ENCODE assay signal across 7 cellular contexts in the genomic region with DNA sequence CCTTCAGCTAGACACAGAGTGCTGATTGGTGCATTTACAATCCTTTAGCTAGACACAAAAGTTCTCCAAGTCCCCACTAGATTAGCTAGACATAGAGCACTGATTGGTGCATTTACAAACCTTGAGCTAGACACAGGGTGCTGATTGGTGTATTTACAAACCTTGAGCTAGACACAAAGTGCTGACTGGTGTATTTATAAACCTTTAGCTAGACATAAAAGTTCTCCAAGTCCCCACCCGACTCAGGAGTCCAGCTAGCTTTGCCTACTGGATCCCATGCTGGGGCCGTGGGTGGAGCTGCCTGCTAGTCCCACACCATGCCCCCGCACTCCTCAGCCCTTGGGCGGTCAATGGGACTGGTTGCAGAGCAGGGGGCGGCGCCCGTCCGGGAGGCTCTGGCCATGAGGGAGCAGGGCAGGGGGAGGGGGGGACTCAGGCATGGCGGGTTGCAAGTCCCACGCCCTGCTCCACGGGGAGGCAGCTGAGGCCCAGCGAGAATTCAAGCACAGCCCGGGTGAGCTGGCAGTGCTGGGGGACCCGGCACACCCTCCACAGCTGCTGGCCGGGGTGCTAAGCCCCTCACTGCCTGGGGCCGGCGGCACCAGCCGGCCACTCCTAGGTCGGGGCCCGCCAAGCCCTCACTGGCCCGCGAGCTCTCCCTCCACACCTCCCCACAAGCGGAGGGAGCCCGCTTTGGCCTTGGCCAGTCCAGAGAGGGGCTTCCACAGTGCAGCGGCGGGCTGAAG. TPM values are rescaled to one million over a fixed set of nuclear protein-coding genes. Genes with fewer than 3 reads are reported as not detected.
DNase-seq lines count a peak whose midpoint lies in the region; ATAC-seq and TF ChIP-seq lines count a peak whose summit lies in the region.
"Not testable (repeated sequence)": the region's sequence is repeated elsewhere in the genome, so short reads cannot be mapped to it uniquely, and the experiment has no call there.

No MANE protein-coding gene starts in this region.

- peaks cover 29% of the 10 kb centered on the region for H3F3A ChIP-seq in PC-9 (ENCODE audit: insufficient read depth, low read depth)

- not testable (repeated sequence) for H3K4me3 ChIP-seq in PC-9
- H3K4me3 ChIP-seq in neuronal stem cell (ENCODE audit: low read length in 2 of 2) = peak overlapping the region in 1 of 2 donors; percentile 47

- not testable (repeated sequence) for H4K8ac ChIP-seq in neuronal stem cell (ENCODE audit: low read depth, low read length)

- ATAC-seq in CD4-positive, alpha-beta T cell (ENCODE audit: poor library complexity); activated CD8-positive, alpha-beta T cell treated with anti-CD3 and anti-CD28 coated beads, Interleukin-2, amount 10 ng/mL, durations not matched to agents 7 days and 5 days: not testable (repeated sequence)
- ATAC-seq in esophagus mucosa = peak; percentile 27
- peak; percentile 40 for ATAC-seq in stimulated activated naive CD8-positive, alpha-beta T cell treated with anti-CD3 and anti-CD28 coated beads, Interleukin-15, amount 100 ng/mL, for 72 hours

- peaks cover 33% of the 10 kb centered on the region for H3K4me1 ChIP-seq in PC-9 (replicated peaks; ENCODE audit: insufficient read depth)
- not testable (repeated sequence) for H3K4me1 ChIP-seq in neuronal stem cell (ENCODE audit: control insufficient read depth in 2 of 2, insufficient read depth in 1 of 2, low read depth in 1 of 2, low read length in 2 of 2)

- BruUV-seq in PC-9 (replicated peaks; lab: Mats Ljungman, UMichigan) = not testable (repeated sequence)

- peak overlapping the region; percentile 36 for H3K27ac Mint-ChIP-seq in CD4-positive, alpha-beta T cell
- H3K27ac Mint-ChIP-seq in activated CD8-positive, alpha-beta T cell treated with anti-CD3 and anti-CD28 coated beads, Interleukin-2, amount 10 ng/mL, durations not matched to agents 7 days and 5 days = peak overlapping the region; percentile 32
- peak overlapping the region; percentile 77 for H3K27ac Mint-ChIP-seq in activated naive CD8-positive, alpha-beta T cell
- not testable (repeated sequence) for H3K27ac Mint-ChIP-seq in stimulated activated naive CD8-positive, alpha-beta T cell treated with anti-CD3 and anti-CD28 coated beads, Interleukin-15, amount 100 ng/mL, for 72 hours

- H3K4me2 ChIP-seq in PC-9; neuronal stem cell (ENCODE audit: insufficient read depth, low read length, poor library complexity, severe bottlenecking): not testable (repeated sequence)

- POLR2A ChIA-PET in CD4-positive, alpha-beta T cell (lab: Charles Lee) = interaction anchor here (2.3 to 4.0 kb wide), 2 partner anchors 11 to 16 kb away, joined by 10 to 21 read pairs; a partner anchor contains a TSS
- POLR2A ChIA-PET in PC-9 (lab: Charles Lee; ENCODE audit: unreplicated experiment) = interaction anchor here (0.7 to 1.6 kb wide), 3 partner anchors 16 to 304 kb away, joined by 6 to 7 read pairs (median 7); a partner anchor contains a TSS
- POLR2A ChIA-PET in activated CD8-positive, alpha-beta T cell treated with anti-CD3 and anti-CD28 coated beads, Interleukin-2, amount 10 ng/mL, durations not matched to agents 7 days and 5 days (lab: Charles Lee) = interaction anchor here (0.8 to 1.1 kb wide), 2 partner anchors 16 to 17 kb away, joined by 3 read pairs; a partner anchor contains a TSS

- H2BK15ac ChIP-seq in neuronal stem cell (ENCODE audit: low read length) = not testable (repeated sequence)

- peaks cover 56% of the 10 kb centered on the region for H3K36me3 Mint-ChIP-seq in CD4-positive, alpha-beta T cell (ENCODE audit: low read depth)
- peaks cover 52% of the 10 kb centered on the region for H3K36me3 Mint-ChIP-seq in activated CD8-positive, alpha-beta T cell treated with anti-CD3 and anti-CD28 coated beads, Interleukin-2, amount 10 ng/mL, durations not matched to agents 7 days and 5 days (ENCODE audit: low read depth)
- peaks cover 13% of the 10 kb centered on the region for H3K36me3 Mint-ChIP-seq in activated naive CD8-positive, alpha-beta T cell

- not testable (repeated sequence) for H3K18ac ChIP-seq in neuronal stem cell (ENCODE audit: low read length)

- DNase-seq in CD4-positive, alpha-beta T cell; PC-9; activated CD8-positive, alpha-beta T cell treated with anti-CD3 and anti-CD28 coated beads, Interleukin-2, amount 10 ng/mL, durations not matched to agents 7 days and 5 days; neuronal stem cell (ENCODE audit: low spot score); stimulated activated naive CD8-positive, alpha-beta T cell treated with anti-CD3 and anti-CD28 coated beads, Interleukin-15, amount 100 ng/mL, for 72 hours: not testable (repeated sequence)

- H3K4me1 Mint-ChIP-seq in CD4-positive, alpha-beta T cell (ENCODE audit: low read depth) = peaks cover 67% of the 10 kb centered on the region
- H3K4me1 Mint-ChIP-seq in activated CD8-positive, alpha-beta T cell treated with anti-CD3 and anti-CD28 coated beads, Interleukin-2, amount 10 ng/mL, durations not matched to agents 7 days and 5 days (ENCODE audit: low read depth) = peaks cover 55% of the 10 kb centered on the region
- peaks cover 70% of the 10 kb centered on the region for H3K4me1 Mint-ChIP-seq in activated naive CD8-positive, alpha-beta T cell (ENCODE audit: low read depth)
- H3K4me1 Mint-ChIP-seq in stimulated activated naive CD8-positive, alpha-beta T cell treated with anti-CD3 and anti-CD28 coated beads, Interleukin-15, amount 100 ng/mL, for 72 hours = peaks cover 72% of the 10 kb centered on the region

- H3K79me2 ChIP-seq in PC-9 (ENCODE audit: low read depth) = peaks cover 52% of the 10 kb centered on the region

- H3K4me3 Mint-ChIP-seq in CD4-positive, alpha-beta T cell; activated CD8-positive, alpha-beta T cell treated with anti-CD3 and anti-CD28 coated beads, Interleukin-2, amount 10 ng/mL, durations not matched to agents 7 days and 5 days; activated naive CD8-positive, alpha-beta T cell; stimulated activated naive CD8-positive, alpha-beta T cell treated with anti-CD3 and anti-CD28 coated beads, Interleukin-15, amount 100 ng/mL, for 72 hours: not testable (repeated sequence)

- not testable (repeated sequence) for H3K23ac ChIP-seq in neuronal stem cell (ENCODE audit: low read depth, low read length, poor library complexity)

- not testable (repeated sequence) for H3K9me3 ChIP-seq in CD4-positive, alpha-beta T cell (ENCODE audit: control insufficient read depth, low read length); PC-9 (ENCODE audit: insufficient read depth, low read depth); neuronal stem cell (replicated peaks in 1 of 2; ENCODE audit: control insufficient read depth in 2 of 2, insufficient read depth in 1 of 2, low read depth in 1 of 2, low read length in 2 of 2)

- not testable (repeated sequence) for H3K27ac ChIP-seq in CD4-positive, alpha-beta T cell (ENCODE audit: low read depth, low read length); neuronal stem cell (replicated peaks; ENCODE audit: low read length)
- H3K27ac ChIP-seq in PC-9 = peak overlapping the region; percentile 94; the same call in 1 of the 2 replicates

- H3K9ac ChIP-seq in neuronal stem cell (ENCODE audit: low read depth, low read length, poor library complexity) = not testable (repeated sequence)

- H2BK12ac ChIP-seq in neuronal stem cell (ENCODE audit: low read length) = not testable (repeated sequence)

- not testable (repeated sequence) for H3K27me3 ChIP-seq in CD4-positive, alpha-beta T cell (ENCODE audit: control insufficient read depth, insufficient read depth, low read length); PC-9 (ENCODE audit: insufficient read depth, low read depth); neuronal stem cell (ENCODE audit: control insufficient read depth in 3 of 3, insufficient read depth in 3 of 3, low read depth in 1 of 3, low read length in 3 of 3)

- H3K14ac ChIP-seq in neuronal stem cell (ENCODE audit: low read length) = peak overlapping the region; percentile 71

- H3K4ac ChIP-seq in neuronal stem cell (ENCODE audit: low read length) = not testable (repeated sequence)

- H3K79me1 ChIP-seq in neuronal stem cell (ENCODE audit: low read depth, low read length) = peaks cover 10% of the 10 kb centered on the region

- H2BK5ac ChIP-seq in neuronal stem cell (ENCODE audit: low read length) = not testable (repeated sequence)

- CTCF ChIA-PET in CD4-positive, alpha-beta T cell (lab: Charles Lee) = interaction anchor here (2.1 kb wide), 1 partner anchor 11 kb away, joined by 12 read pairs; no protein-coding TSS in a partner anchor
- CTCF ChIA-PET in PC-9 (lab: Charles Lee) = not testable (repeated sequence)
- CTCF ChIA-PET in activated CD8-positive, alpha-beta T cell treated with anti-CD3 and anti-CD28 coated beads, Interleukin-2, amount 10 ng/mL, durations not matched to agents 7 days and 5 days (lab: Charles Lee) = interaction anchor here (0.8 to 2.8 kb wide), 5 partner anchors 9 to 20 kb away, joined by 4 to 21 read pairs (median 6); a partner anchor contains a TSS

- H3K9me2 ChIP-seq in PC-9 (ENCODE audit: insufficient read depth) = not testable (repeated sequence)

- H3K27me3 Mint-ChIP-seq in CD4-positive, alpha-beta T cell; activated CD8-positive, alpha-beta T cell treated with anti-CD3 and anti-CD28 coated beads, Interleukin-2, amount 10 ng/mL, durations not matched to agents 7 days and 5 days (ENCODE audit: low read depth); activated naive CD8-positive, alpha-beta T cell; stimulated activated naive CD8-positive, alpha-beta T cell treated with anti-CD3 and anti-CD28 coated beads, Interleukin-15, amount 100 ng/mL, for 72 hours: not testable (repeated sequence)

- WGBS in neuronal stem cell (ENCODE audit: extremely low coverage in 2 of 2, insufficient read length in 2 of 2, insufficient replicate concordance in 1 of 2), 2 donors = no CpG with 5 or more reads among the region's 26 CpGs

- not testable (repeated sequence) for H2BK120ac ChIP-seq in neuronal stem cell (ENCODE audit: low read depth, low read length)

- not testable (repeated sequence) for H4K91ac ChIP-seq in neuronal stem cell (ENCODE audit: low read depth, low read length, poor library complexity)

- not testable (repeated sequence) for H3K36me3 ChIP-seq in PC-9 (ENCODE audit: low read depth)
- peaks cover 20 to 42% of the 10 kb centered on the region in 2 donors for H3K36me3 ChIP-seq in neuronal stem cell (replicated peaks in 1 of 2; ENCODE audit: control insufficient read depth in 2 of 2, insufficient read depth in 2 of 2, low read length in 2 of 2)

- not testable (repeated sequence) for H4K20me1 ChIP-seq in PC-9 (ENCODE audit: insufficient read depth)

- H2AK5ac ChIP-seq in neuronal stem cell (ENCODE audit: low read depth, low read length) = not testable (repeated sequence)

- TF ChIP-seq CTCF in CD4-positive, alpha-beta T cell (IDR thresholded peaks at IDR 0.05); PC-9 (conservative IDR thresholded peaks at IDR 0.05): not testable (repeated sequence)

- not testable (repeated sequence) for H2AFZ ChIP-seq in PC-9; neuronal stem cell (ENCODE audit: low read length)

- not testable (repeated sequence) for H3K9me3 Mint-ChIP-seq in CD4-positive, alpha-beta T cell; activated CD8-positive, alpha-beta T cell treated with anti-CD3 and anti-CD28 coated beads, Interleukin-2, amount 10 ng/mL, durations not matched to agents 7 days and 5 days (ENCODE audit: insufficient read depth); activated naive CD8-positive, alpha-beta T cell (ENCODE audit: low read depth)
- peaks cover 0 to 11% of the 10 kb centered on the region in 2 donors for H3K9me3 Mint-ChIP-seq in stimulated activated naive CD8-positive, alpha-beta T cell treated with anti-CD3 and anti-CD28 coated beads, Interleukin-15, amount 100 ng/mL, for 72 hours

- intact Hi-C loops in CD4-positive, alpha-beta T cell (cut with DNase I, micrococcal nuclease); PC-9 (cut with micrococcal nuclease; ENCODE audit: unreplicated experiment): not testable (repeated sequence)

RNA-seq across cellular contexts. Expression of a gene that starts 15.9 kb away (rescaled TPM):
- total RNA-seq in CD4-positive, alpha-beta T cell = 10 to 100 TPM; 43.2 to 44.5 TPM
- 18.6 and 19.4 TPM in 2 replicates for total RNA-seq in PC-9 (2021)
- 10 to 100 TPM; 28.2 to 30.0 TPM for total RNA-seq in activated CD8-positive, alpha-beta T cell treated with anti-CD3 and anti-CD28 coated beads, Interleukin-2, amount 10 ng/mL, durations not matched to agents 7 days and 5 days
- 7.7 TPM for total RNA-seq in esophagus mucosa
- polyA plus RNA-seq in neuronal stem cell (2013, experiment 1 of 2) = 23.8 TPM
- 23.3 TPM for polyA plus RNA-seq in neuronal stem cell (2013, experiment 2 of 2)

RNA-seq across cellular contexts. Expression of a gene that starts 16.2 kb away (rescaled TPM):
- total RNA-seq in CD4-positive, alpha-beta T cell = 10 to 100 TPM; 80.9 to 84.5 TPM
- 46.9 and 58.5 TPM in 2 replicates for total RNA-seq in PC-9 (2021)
- total RNA-seq in activated CD8-positive, alpha-beta T cell treated with anti-CD3 and anti-CD28 coated beads, Interleukin-2, amount 10 ng/mL, durations not matched to agents 7 days and 5 days = 100 to 1,000 TPM; 148 to 149 TPM
- total RNA-seq in esophagus mucosa = 13.0 TPM
- 39.9 TPM for polyA plus RNA-seq in neuronal stem cell (2013, experiment 1 of 2)
- polyA plus RNA-seq in neuronal stem cell (2013, experiment 2 of 2) = 43.8 TPM

RNA-seq across cellular contexts. Expression of a gene that starts 22.5 kb away (rescaled TPM):
- total RNA-seq in CD4-positive, alpha-beta T cell = 1 to 10 TPM; 2.9 to 3.5 TPM
- total RNA-seq in PC-9 (2021) = 59.8 and 61.7 TPM in 2 replicates
- total RNA-seq in activated CD8-positive, alpha-beta T cell treated with anti-CD3 and anti-CD28 coated beads, Interleukin-2, amount 10 ng/mL, durations not matched to agents 7 days and 5 days = 10 to 100 TPM; 58.3 to 58.4 TPM
- total RNA-seq in esophagus mucosa = 109 TPM
- 231 TPM for polyA plus RNA-seq in neuronal stem cell (2013, experiment 1 of 2)
- polyA plus RNA-seq in neuronal stem cell (2013, experiment 2 of 2) = 228 TPM

Comparison
In these comparisons a context has a peak if more than half of its experiments do, and no peak if none do; other contexts are left out.
1. RNA of a gene that starts 22.5 kb away (total RNA-seq): 109 TPM in esophagus mucosa (single experiment), 59.8 to 61.7 TPM in PC-9 and 58.3 to 58.4 TPM in activated CD8-positive, alpha-beta T cell treated with anti-CD3 and anti-CD28 coated beads, Interleukin-2, amount 10 ng/mL, durations not matched to agents 7 days and 5 days; 2.9 to 3.5 TPM in CD4-positive, alpha-beta T cell; every median in the first group is over 10 times any median in the second.